ENCODE assay signal across 21 cellular contexts in genomic region chr6:149906405-149906804, GRCh38. TPM values are rescaled to one million over a fixed set of nuclear protein-coding genes. Genes with fewer than 3 reads are reported as not detected.
DNase-seq lines count a peak whose midpoint lies in the region; ATAC-seq, FAIRE-seq and TF ChIP-seq lines count a peak whose summit lies in the region.
"Had no signal": no experiment of that assay in that cellular context is flagged by ENCODE, and none has a peak within 500 bp of the region (broad histone marks: within the 10 kb centered on the region; RNA-seq: fewer than 3 reads in every experiment).

No MANE protein-coding gene starts in this region.

- TF ChIP-seq EP300 in HepG2 (IDR thresholded peaks at IDR 0.05; ENCODE audit: low read depth in 2 of 2, low read length in 2 of 2) (no peak), HepG2 (CRISPR knock-in tag; IDR thresholded peaks at IDR 0.05; ENCODE audit: borderline replicate concordance) (no peak)

- H3K4me3 ChIP-seq in BLaER1 (no peak overlapping the region), HepG2 (replicated peaks in 1 of 3; ENCODE audit: insufficient read depth in 1 of 3, low read depth in 2 of 3, low read length in 3 of 3) (no peak overlapping the region)
- H3K4me3 ChIP-seq in BLaER1 treated with 17β-estradiol and CSF1 and Interleukin-3, amounts not matched to agents 10 nM and 100 nM: no peak overlapping the region
- H3K4me3 ChIP-seq: HAP-1 had no signal

- H3K27me3 Mint-ChIP-seq in osteocyte (ENCODE audit: unreplicated experiment): peaks cover 15% of the 10 kb centered on the region

- no peak overlapping the region for H3K4me3 Mint-ChIP-seq in osteocyte (ENCODE audit: unreplicated experiment)
- H3K4me3 Mint-ChIP-seq: CD14-positive monocyte; CD4-positive, alpha-beta memory T cell; HFFc6 had no signal

- no peak for TF ChIP-seq POLR2A in HepG2 (IDR thresholded peaks at IDR 0.05; ENCODE audit: insufficient read depth in 1 of 2, low read depth in 2 of 2, low read length in 2 of 2)

- CTCF ChIA-PET in HepG2 (lab: Yijun Ruan, JAX; ENCODE audit: low intra/inter-chr PET ratio, low total read pairs): no interaction called here

- TF ChIP-seq CTCF in HepG2 (CRISPR knock-in tag; IDR thresholded peaks at IDR 0.05) (no peak), osteocyte (IDR thresholded peaks at IDR 0.05) (no peak)

- no peak overlapping the region for H2AFZ ChIP-seq in HepG2 (ENCODE audit: low read length)

- no peak for TF ChIP-seq RAD21 in HepG2 (CRISPR knock-in tag; IDR thresholded peaks at IDR 0.05)

- H3K27ac Mint-ChIP-seq in osteocyte (ENCODE audit: unreplicated experiment): no peak overlapping the region
- H3K27ac Mint-ChIP-seq: CD14-positive monocyte; CD4-positive, alpha-beta memory T cell; HFFc6 had no signal

- no TSS peak for BruUV-seq in HepG2 (replicated peaks; lab: Mats Ljungman, UMichigan)

- POLR2A ChIA-PET in HepG2 (lab: Yijun Ruan, JAX): interaction anchor here (1.2 kb wide), 1 partner anchor 10 kb away, joined by 6 read pairs; no protein-coding TSS in a partner anchor

- H3K36me3 ChIP-seq in BLaER1: no peaks in the 10 kb centered on the region
- peaks cover 0 to 8% (median 0%) of the 10 kb centered on the region in 11 experiments; a peak in 3 of 22 replicates for H3K36me3 ChIP-seq in BLaER1 treated with 17β-estradiol and CSF1 and Interleukin-3, amounts not matched to agents 10 nM and 100 nM
- no peaks in the 10 kb centered on the region for H3K36me3 ChIP-seq in HepG2 (replicated peaks in 1 of 2; ENCODE audit: control insufficient read depth in 1 of 2, insufficient read depth in 2 of 2, low read length in 2 of 2)
- H3K36me3 ChIP-seq: HAP-1 had no signal

- H3K36me3 Mint-ChIP-seq in osteocyte (ENCODE audit: unreplicated experiment): peaks cover 2% of the 10 kb centered on the region

- no peak for DNase-seq in HepG2 (ENCODE audit: low spot score)
- peak; percentile 46 for DNase-seq in posterior vena cava (ENCODE audit: low spot score)
- no peak for DNase-seq in NCI-H1048 (lab: John Stamatoyannopoulos, UW)
- no peak for DNase-seq in osteocyte (ENCODE audit: extremely low spot score, unreplicated experiment)
- no peak for DNase-seq in CD1c-positive myeloid dendritic cell (ENCODE audit: extremely low spot score)
- DNase-seq: Calu3; CD4-positive, alpha-beta memory T cell; COR-L47; DMS53; DMS79 treated with DMSO at 0.1 percent for 48 hours; GF-D8; GOT3; HFFc6 had no signal

- intact Hi-C loops in HepG2 (cut with micrococcal nuclease; ENCODE audit: unreplicated experiment) (no loop called here), posterior vena cava (cut with DNase I) (no loop called here)

- no peaks in the 10 kb centered on the region for H4K20me1 ChIP-seq in BLaER1
- H4K20me1 ChIP-seq in BLaER1 treated with 17β-estradiol and CSF1 and Interleukin-3, amounts not matched to agents 10 nM and 100 nM: no peaks in the 10 kb centered on the region
- H4K20me1 ChIP-seq in HepG2 (ENCODE audit: insufficient read depth, low read length): no peaks in the 10 kb centered on the region

- peak; percentile 15; the same call in 2 of the 3 replicates for ATAC-seq in HepG2

- no peaks in the 10 kb centered on the region for H3K4me1 Mint-ChIP-seq in osteocyte (ENCODE audit: unreplicated experiment)
- H3K4me1 Mint-ChIP-seq: CD14-positive monocyte; CD4-positive, alpha-beta memory T cell had no signal

- in situ Hi-C loops in HepG2 (cut with HindIII; ENCODE audit: extremely low pct_ligation_motif_present, low pct_unique_long_range_greater_than_20kb): no loop called here

- peak overlapping the region; percentile 79 for H3K4me2 ChIP-seq in BLaER1
- H3K4me2 ChIP-seq in BLaER1 treated with 17β-estradiol and CSF1 and Interleukin-3, amounts not matched to agents 10 nM and 100 nM: peak overlapping the region; percentile 24 to 88 (median 66); a peak in 21 of 22 replicates
- H3K4me2 ChIP-seq in HepG2 (ENCODE audit: low read depth, low read length): no peak overlapping the region

- H3K9me3 Mint-ChIP-seq in osteocyte (ENCODE audit: unreplicated experiment): peaks cover 6% of the 10 kb centered on the region

- 19% methylated on average over 1 of the region's 4 CpGs for WGBS in HepG2 (ENCODE audit: low lambda C conversion rate)

- H3K9ac ChIP-seq in BLaER1 (no peak overlapping the region), HepG2 (ENCODE audit: insufficient read depth, low read depth, low read length) (no peak overlapping the region)
- H3K9ac ChIP-seq in BLaER1 treated with 17β-estradiol and CSF1 and Interleukin-3, amounts not matched to agents 10 nM and 100 nM: 0 out of 22 replicates have a peak overlapping the region, but pooled peaks of 2 of the 11 experiments have one; percentile 14 to 20

- H3K9me3 ChIP-seq in BLaER1 (peaks cover 32% of the 10 kb centered on the region), HepG2 (ENCODE audit: low read length) (peaks cover 12% of the 10 kb centered on the region)
- peaks cover 28 to 36% (median 33%) of the 10 kb centered on the region in 11 experiments for H3K9me3 ChIP-seq in BLaER1 treated with 17β-estradiol and CSF1 and Interleukin-3, amounts not matched to agents 10 nM and 100 nM (replicated peaks in 1 of 11)

- H3K27ac ChIP-seq in BLaER1 (0 out of 2 replicates have a peak overlapping the region, but pooled peaks have one; percentile 12), HepG2 (ENCODE audit: extremely low read length, insufficient read depth, low read length) (no peak overlapping the region)
- H3K27ac ChIP-seq in BLaER1 treated with 17β-estradiol and CSF1 and Interleukin-3, amounts not matched to agents 10 nM and 100 nM: peak overlapping the region in 1 of 11 experiments; percentile 36; a peak in 1 of 22 replicates

- H3K27me3 ChIP-seq in BLaER1 (no peaks in the 10 kb centered on the region), HepG2 (ENCODE audit: control insufficient read depth in 1 of 2, insufficient read depth in 2 of 2, low read length in 2 of 2) (peaks cover 6 to 40% of the 10 kb centered on the region in 2 experiments; a peak in 4 of 5 replicates)
- H3K27me3 ChIP-seq in BLaER1 treated with 17β-estradiol and CSF1 and Interleukin-3, amounts not matched to agents 10 nM and 100 nM: no peaks in the 10 kb centered on the region

- no peak for FAIRE-seq in HepG2 (lab: Jason Lieb, UNC)
- FAIRE-seq: GM12891, GM18507, H54 had no signal

- H3K4me1 ChIP-seq in BLaER1 (peaks cover 29% of the 10 kb centered on the region), HepG2 (ENCODE audit: insufficient read depth, low read length) (peaks cover 9% of the 10 kb centered on the region; the same call in 1 of the 2 replicates)
- peaks cover 10 to 31% (median 19%) of the 10 kb centered on the region in 10 experiments for H3K4me1 ChIP-seq in BLaER1 treated with 17β-estradiol and CSF1 and Interleukin-3, amounts not matched to agents 10 nM and 100 nM
- H3K4me1 ChIP-seq: HAP-1 had no signal

- H3K79me2 ChIP-seq in HepG2 (ENCODE audit: insufficient read depth, low read length): no peaks in the 10 kb centered on the region

RNA-seq across cellular contexts. Expression of gene RAET1E, which starts 8.5 kb away (rescaled TPM):
- total RNA-seq in HepG2 (2016; rRNA removed; fragmentation: Illumina TruSeq; extraction: Trizol) (not detected in 2 replicates), posterior vena cava (1 to 10 TPM in 1 of 2 donors, not detected in 1; 1.6 TPM), osteocyte (not detected in 2 replicates)
- total RNA-seq in HepG2 (2016; cell fraction: cytosol; rRNA removed; fragmentation: Illumina TruSeq; extraction: Trizol; ENCODE audit: low read depth): not detected in 2 replicates
- total RNA-seq in HepG2 (2016; cell fraction: insoluble cytoplasmic fraction; rRNA removed; fragmentation: Illumina TruSeq; extraction: Trizol): not detected in 2 replicates
- total RNA-seq in HepG2 (2016; cell fraction: membrane; rRNA removed; fragmentation: Illumina TruSeq; extraction: Trizol): not detected in 2 replicates
- total RNA-seq in HepG2 (2016; cell fraction: nucleus; rRNA removed; fragmentation: Illumina TruSeq; extraction: Trizol): not detected in 2 replicates
- not detected in 2 replicates for polyA plus RNA-seq in HepG2 (2011; rRNA removed)
- polyA plus RNA-seq in HepG2 (2011; cell fraction: cytosol; rRNA removed): not detected in 2 replicates
- polyA plus RNA-seq in HepG2 (2011; cell fraction: nucleus; rRNA removed): not detected in 2 replicates
- polyA plus RNA-seq in HepG2 (2012): not detected in 2 replicates
- polyA plus RNA-seq in HepG2 (2016; cell fraction: cytosol; fragmentation: Illumina TruSeq; extraction: Trizol; ENCODE audit: low read depth): not detected in 2 replicates
- not detected in 2 replicates for polyA plus RNA-seq in HepG2 (2016; cell fraction: insoluble cytoplasmic fraction; fragmentation: Illumina TruSeq; extraction: Trizol; ENCODE audit: low read depth)
- polyA plus RNA-seq in HepG2 (2016; cell fraction: membrane; fragmentation: Illumina TruSeq; extraction: Trizol; ENCODE audit: low read depth): not detected in 2 replicates
- polyA plus RNA-seq in HepG2 (2016; cell fraction: nucleus; fragmentation: Illumina TruSeq; extraction: Trizol; ENCODE audit: insufficient read depth, low read depth): not detected in 2 replicates
- polyA minus RNA-seq in HepG2 (2011; rRNA and poly(A)+ RNA removed; ENCODE audit: low replicate concordance): 19.1 TPM in 1 of 2 replicates, not detected in the other
- polyA minus RNA-seq in HepG2 (2011; cell fraction: cytosol; rRNA and poly(A)+ RNA removed): not detected in 2 replicates
- not detected in 2 replicates for polyA minus RNA-seq in HepG2 (2011; cell fraction: nucleus; rRNA and poly(A)+ RNA removed)
- total RNA-seq: Calu3; CD4-positive, alpha-beta memory T cell; G401 had no signal
- polyA plus RNA-seq: CD14-positive monocyte; CD4-positive, alpha-beta memory T cell had no signal

RNA-seq across cellular contexts. Expression of gene RAET1G, which starts 16.5 kb away (rescaled TPM):
- total RNA-seq in HepG2 (2016; rRNA removed; fragmentation: Illumina TruSeq; extraction: Trizol) (not detected in 2 replicates), posterior vena cava (under 1 TPM in 1 of 2 donors, not detected in 1; 0.74 TPM), osteocyte (0.55 and 0.73 TPM in 2 replicates)
- not detected in 2 replicates for total RNA-seq in HepG2 (2016; cell fraction: cytosol; rRNA removed; fragmentation: Illumina TruSeq; extraction: Trizol; ENCODE audit: low read depth)
- total RNA-seq in HepG2 (2016; cell fraction: insoluble cytoplasmic fraction; rRNA removed; fragmentation: Illumina TruSeq; extraction: Trizol): not detected in 2 replicates
- not detected in 2 replicates for total RNA-seq in HepG2 (2016; cell fraction: membrane; rRNA removed; fragmentation: Illumina TruSeq; extraction: Trizol)
- total RNA-seq in HepG2 (2016; cell fraction: nucleus; rRNA removed; fragmentation: Illumina TruSeq; extraction: Trizol): not detected in 2 replicates
- not detected in 2 replicates for polyA plus RNA-seq in HepG2 (2011; rRNA removed)
- not detected in 2 replicates for polyA plus RNA-seq in HepG2 (2011; cell fraction: cytosol; rRNA removed)
- polyA plus RNA-seq in HepG2 (2011; cell fraction: nucleus; rRNA removed): not detected in 2 replicates
- not detected in 2 replicates for polyA plus RNA-seq in HepG2 (2012)
- polyA plus RNA-seq in HepG2 (2016; cell fraction: cytosol; fragmentation: Illumina TruSeq; extraction: Trizol; ENCODE audit: low read depth): not detected in 2 replicates
- not detected in 2 replicates for polyA plus RNA-seq in HepG2 (2016; cell fraction: insoluble cytoplasmic fraction; fragmentation: Illumina TruSeq; extraction: Trizol; ENCODE audit: low read depth)
- polyA plus RNA-seq in HepG2 (2016; cell fraction: membrane; fragmentation: Illumina TruSeq; extraction: Trizol; ENCODE audit: low read depth): not detected in 2 replicates
- polyA plus RNA-seq in HepG2 (2016; cell fraction: nucleus; fragmentation: Illumina TruSeq; extraction: Trizol; ENCODE audit: insufficient read depth, low read depth): not detected in 2 replicates
- 6.1 TPM in 1 of 2 replicates, not detected in the other for polyA minus RNA-seq in HepG2 (2011; rRNA and poly(A)+ RNA removed; ENCODE audit: low replicate concordance)
- not detected in 2 replicates for polyA minus RNA-seq in HepG2 (2011; cell fraction: cytosol; rRNA and poly(A)+ RNA removed)
- polyA minus RNA-seq in HepG2 (2011; cell fraction: nucleus; rRNA and poly(A)+ RNA removed): not detected in 2 replicates
- total RNA-seq: CD4-positive, alpha-beta memory T cell; G401 had no signal
- polyA plus RNA-seq: CD14-positive monocyte; CD4-positive, alpha-beta memory T cell had no signal

RNA-seq across cellular contexts. Expression of gene ULBP2, which starts 35.4 kb away (rescaled TPM):
- total RNA-seq in HepG2 (2016; rRNA removed; fragmentation: Illumina TruSeq; extraction: Trizol) (not detected in 2 replicates), posterior vena cava (under 1 TPM; 0.43 to 0.51 TPM), osteocyte (2.1 and 2.9 TPM in 2 replicates)
- not detected in 2 replicates for total RNA-seq in HepG2 (2016; cell fraction: cytosol; rRNA removed; fragmentation: Illumina TruSeq; extraction: Trizol; ENCODE audit: low read depth)
- not detected in 2 replicates for total RNA-seq in HepG2 (2016; cell fraction: insoluble cytoplasmic fraction; rRNA removed; fragmentation: Illumina TruSeq; extraction: Trizol)
- not detected in 2 replicates for total RNA-seq in HepG2 (2016; cell fraction: membrane; rRNA removed; fragmentation: Illumina TruSeq; extraction: Trizol)
- not detected in 2 replicates for total RNA-seq in HepG2 (2016; cell fraction: nucleus; rRNA removed; fragmentation: Illumina TruSeq; extraction: Trizol)
- polyA plus RNA-seq in HepG2 (2011; rRNA removed): not detected in 2 replicates
- not detected in 2 replicates for polyA plus RNA-seq in HepG2 (2011; cell fraction: cytosol; rRNA removed)
- not detected in 2 replicates for polyA plus RNA-seq in HepG2 (2011; cell fraction: nucleus; rRNA removed)
- polyA plus RNA-seq in HepG2 (2012): not detected in 2 replicates
- not detected in 2 replicates for polyA plus RNA-seq in HepG2 (2016; cell fraction: cytosol; fragmentation: Illumina TruSeq; extraction: Trizol; ENCODE audit: low read depth)
- polyA plus RNA-seq in HepG2 (2016; cell fraction: insoluble cytoplasmic fraction; fragmentation: Illumina TruSeq; extraction: Trizol; ENCODE audit: low read depth): not detected in 2 replicates
- not detected in 2 replicates for polyA plus RNA-seq in HepG2 (2016; cell fraction: membrane; fragmentation: Illumina TruSeq; extraction: Trizol; ENCODE audit: low read depth)
- not detected in 2 replicates for polyA plus RNA-seq in HepG2 (2016; cell fraction: nucleus; fragmentation: Illumina TruSeq; extraction: Trizol; ENCODE audit: insufficient read depth, low read depth)
- not detected in 2 replicates for polyA minus RNA-seq in HepG2 (2011; rRNA and poly(A)+ RNA removed; ENCODE audit: low replicate concordance)
- polyA minus RNA-seq in HepG2 (2011; cell fraction: cytosol; rRNA and poly(A)+ RNA removed): not detected in 2 replicates
- not detected in 2 replicates for polyA minus RNA-seq in HepG2 (2011; cell fraction: nucleus; rRNA and poly(A)+ RNA removed)
- total RNA-seq: CD4-positive, alpha-beta memory T cell had no signal

RNA-seq across cellular contexts. Expression of gene LRP11, which starts 42.2 kb away (rescaled TPM):
- total RNA-seq in HepG2 (2016; rRNA removed; fragmentation: Illumina TruSeq; extraction: Trizol) (32.1 and 48.9 TPM in 2 replicates), posterior vena cava (10 to 100 TPM; 20.0 to 26.3 TPM), osteocyte (59.6 and 75.2 TPM in 2 replicates)
- total RNA-seq in HepG2 (2016; cell fraction: cytosol; rRNA removed; fragmentation: Illumina TruSeq; extraction: Trizol; ENCODE audit: low read depth): 13.6 and 13.7 TPM in 2 replicates
- 32.2 and 47.6 TPM in 2 replicates for total RNA-seq in HepG2 (2016; cell fraction: insoluble cytoplasmic fraction; rRNA removed; fragmentation: Illumina TruSeq; extraction: Trizol)
- total RNA-seq in HepG2 (2016; cell fraction: membrane; rRNA removed; fragmentation: Illumina TruSeq; extraction: Trizol): 24.5 and 28.9 TPM in 2 replicates
- 41.9 and 47.5 TPM in 2 replicates for total RNA-seq in HepG2 (2016; cell fraction: nucleus; rRNA removed; fragmentation: Illumina TruSeq; extraction: Trizol)
- polyA plus RNA-seq in HepG2 (2011; rRNA removed): 32.4 and 35.8 TPM in 2 replicates
- 25.8 and 29.0 TPM in 2 replicates for polyA plus RNA-seq in HepG2 (2011; cell fraction: cytosol; rRNA removed)
- polyA plus RNA-seq in HepG2 (2011; cell fraction: nucleus; rRNA removed): 17.4 and 23.9 TPM in 2 replicates
- polyA plus RNA-seq in HepG2 (2012): 41.6 TPM in 2 replicates
- polyA plus RNA-seq in HepG2 (2016; cell fraction: cytosol; fragmentation: Illumina TruSeq; extraction: Trizol; ENCODE audit: low read depth): 5.0 and 5.9 TPM in 2 replicates
- polyA plus RNA-seq in HepG2 (2016; cell fraction: insoluble cytoplasmic fraction; fragmentation: Illumina TruSeq; extraction: Trizol; ENCODE audit: low read depth): 33.9 and 34.7 TPM in 2 replicates
- polyA plus RNA-seq in HepG2 (2016; cell fraction: membrane; fragmentation: Illumina TruSeq; extraction: Trizol; ENCODE audit: low read depth): 16.2 and 18.5 TPM in 2 replicates
- 61.0 and 62.4 TPM in 2 replicates for polyA plus RNA-seq in HepG2 (2016; cell fraction: nucleus; fragmentation: Illumina TruSeq; extraction: Trizol; ENCODE audit: insufficient read depth, low read depth)
- polyA minus RNA-seq in HepG2 (2011; rRNA and poly(A)+ RNA removed; ENCODE audit: low replicate concordance): 115 and 160 TPM in 2 replicates
- polyA minus RNA-seq in HepG2 (2011; cell fraction: cytosol; rRNA and poly(A)+ RNA removed): 33.6 and 36.5 TPM in 2 replicates
- polyA minus RNA-seq in HepG2 (2011; cell fraction: nucleus; rRNA and poly(A)+ RNA removed): 18.3 and 25.0 TPM in 2 replicates

RNA-seq across cellular contexts. Expression of gene ULBP1, which starts 57.3 kb away (rescaled TPM):
- total RNA-seq in HepG2 (2016; rRNA removed; fragmentation: Illumina TruSeq; extraction: Trizol) (0.04 TPM in 1 of 2 replicates, not detected in the other), posterior vena cava (under 1 TPM in 1 of 2 donors, not detected in 1; 0.19 TPM), osteocyte (10.7 and 11.5 TPM in 2 replicates)
- total RNA-seq in HepG2 (2016; cell fraction: cytosol; rRNA removed; fragmentation: Illumina TruSeq; extraction: Trizol; ENCODE audit: low read depth): not detected in 2 replicates
- total RNA-seq in HepG2 (2016; cell fraction: insoluble cytoplasmic fraction; rRNA removed; fragmentation: Illumina TruSeq; extraction: Trizol): 0.06 TPM in 1 of 2 replicates, not detected in the other
- total RNA-seq in HepG2 (2016; cell fraction: membrane; rRNA removed; fragmentation: Illumina TruSeq; extraction: Trizol): not detected in 2 replicates
- 0.12 TPM in 1 of 2 replicates, not detected in the other for total RNA-seq in HepG2 (2016; cell fraction: nucleus; rRNA removed; fragmentation: Illumina TruSeq; extraction: Trizol)
- 0.08 and 0.09 TPM in 2 replicates for polyA plus RNA-seq in HepG2 (2011; rRNA removed)
- 0.11 and 0.13 TPM in 2 replicates for polyA plus RNA-seq in HepG2 (2011; cell fraction: cytosol; rRNA removed)
- polyA plus RNA-seq in HepG2 (2011; cell fraction: nucleus; rRNA removed): 0.05 and 0.10 TPM in 2 replicates
- 0.27 and 0.39 TPM in 2 replicates for polyA plus RNA-seq in HepG2 (2012)
- polyA plus RNA-seq in HepG2 (2016; cell fraction: cytosol; fragmentation: Illumina TruSeq; extraction: Trizol; ENCODE audit: low read depth): not detected in 2 replicates
- polyA plus RNA-seq in HepG2 (2016; cell fraction: insoluble cytoplasmic fraction; fragmentation: Illumina TruSeq; extraction: Trizol; ENCODE audit: low read depth): 0.09 TPM in 1 of 2 replicates, not detected in the other
- not detected in 2 replicates for polyA plus RNA-seq in HepG2 (2016; cell fraction: membrane; fragmentation: Illumina TruSeq; extraction: Trizol; ENCODE audit: low read depth)
- polyA plus RNA-seq in HepG2 (2016; cell fraction: nucleus; fragmentation: Illumina TruSeq; extraction: Trizol; ENCODE audit: insufficient read depth, low read depth): 0.16 TPM in 1 of 2 replicates, not detected in the other
- polyA minus RNA-seq in HepG2 (2011; rRNA and poly(A)+ RNA removed; ENCODE audit: low replicate concordance): 0.06 and 0.21 TPM in 2 replicates
- not detected in 2 replicates for polyA minus RNA-seq in HepG2 (2011; cell fraction: cytosol; rRNA and poly(A)+ RNA removed)
- 0.12 and 0.13 TPM in 2 replicates for polyA minus RNA-seq in HepG2 (2011; cell fraction: nucleus; rRNA and poly(A)+ RNA removed)
- total RNA-seq: CD4-positive, alpha-beta memory T cell; G401 had no signal
- polyA plus RNA-seq: CD4-positive, alpha-beta memory T cell had no signal
